In the genomic region with DNA sequence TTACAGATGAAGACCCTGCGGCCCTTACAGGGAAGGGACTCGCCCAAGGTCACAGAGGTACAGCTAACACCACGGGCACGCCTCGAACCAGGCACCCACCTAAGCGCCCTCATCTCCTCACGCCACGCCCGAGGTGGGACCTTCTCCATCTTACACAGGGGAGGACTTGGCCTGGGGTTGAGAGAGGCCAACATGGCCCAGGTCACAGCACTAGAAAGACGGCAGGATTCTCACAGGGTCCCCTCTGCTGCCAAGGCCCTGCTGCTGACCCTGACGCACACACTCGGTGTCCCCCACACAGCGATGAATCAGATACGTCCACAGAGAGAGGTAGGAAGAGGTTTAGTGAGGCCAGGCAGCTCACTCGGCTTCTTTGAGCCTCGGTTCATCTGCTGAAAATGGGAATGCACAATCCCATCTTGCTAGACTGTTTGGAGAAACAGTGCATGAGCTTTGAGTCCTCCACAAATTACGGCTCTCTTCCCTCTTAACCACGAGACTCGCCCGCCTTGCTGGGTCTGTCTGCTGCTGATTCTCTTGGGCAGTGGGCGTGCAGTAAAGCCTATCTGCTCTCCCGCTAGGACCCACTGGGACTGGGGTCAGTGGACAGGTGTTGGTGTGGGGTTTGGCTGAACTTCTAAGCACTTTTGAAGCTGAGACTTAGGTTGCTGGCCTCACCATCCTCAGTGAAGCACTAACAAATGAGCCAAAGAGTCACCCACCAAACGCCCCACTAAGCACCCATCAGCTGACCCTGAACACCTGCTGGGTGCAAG, we compare ENCODE assay signal across 27 cellular contexts.
DNase-seq lines count a peak whose midpoint lies in the region; ATAC-seq and TF ChIP-seq lines count a peak whose summit lies in the region.
"Had no signal": no experiment of that assay in that cellular context is flagged by ENCODE, and none has a peak within 500 bp of the region (broad histone marks: within the 10 kb centered on the region; RNA-seq: fewer than 3 reads in every experiment).

No MANE protein-coding gene starts in this region.

- no peak overlapping the region for H3K27ac ChIP-seq in left ventricle myocardium inferior (replicated peaks)
- H3K27ac ChIP-seq in neuronal stem cell (replicated peaks; ENCODE audit: low read length), result no peak overlapping the region
- no peak overlapping the region for H3K27ac ChIP-seq in esophagus muscularis mucosa (replicated peaks in 1 of 4)
- H3K27ac ChIP-seq: esophagus squamous epithelium, foreskin keratinocyte had no signal

- H3K36me3 ChIP-seq in left ventricle myocardium inferior (no peaks in the 10 kb centered on the region), neuronal stem cell (replicated peaks in 1 of 2; ENCODE audit: control insufficient read depth in 2 of 2, insufficient read depth in 2 of 2, low read length in 2 of 2) (no peaks in the 10 kb centered on the region), esophagus muscularis mucosa (no peaks in the 10 kb centered on the region)
- H3K36me3 ChIP-seq: esophagus squamous epithelium, heart right ventricle, right atrium auricular region had no signal

- POLR2A ChIA-PET in GM10248 (lab: Yijun Ruan, JAX), result no interaction called here

- H4K91ac ChIP-seq in neuronal stem cell (ENCODE audit: low read depth, low read length, poor library complexity), result no peak overlapping the region

- H3K27ac Mint-ChIP-seq in effector memory CD8-positive, alpha-beta T cell, result peak overlapping the region; percentile 65 to 92
- H3K27ac Mint-ChIP-seq: T-helper 1 cell treated with Interleukin-12 subunit alpha and Interleukin-12 subunit beta and Interleukin-4 antibody, amounts not matched to agents 30 μg/mL and 1 μg/mL, for 36 hours had no signal

- H3K4ac ChIP-seq in neuronal stem cell (ENCODE audit: low read length), result no peak overlapping the region

- H2BK120ac ChIP-seq in neuronal stem cell (ENCODE audit: low read depth, low read length), result no peak overlapping the region

- H3K4me1 ChIP-seq in left ventricle myocardium inferior (peaks cover 10% of the 10 kb centered on the region), neuronal stem cell (ENCODE audit: control insufficient read depth in 2 of 2, insufficient read depth in 1 of 2, low read depth in 1 of 2, low read length in 2 of 2) (peaks cover 3 to 12% of the 10 kb centered on the region in 2 donors), esophagus muscularis mucosa (peaks cover 3 to 11% (median 8%) of the 10 kb centered on the region in 4 donors)

- H2AK5ac ChIP-seq in neuronal stem cell (ENCODE audit: low read depth, low read length), result peak overlapping the region; percentile 68

- CTCF ChIA-PET in GM10248 (lab: Yijun Ruan, JAX), result no interaction called here

- no peak overlapping the region for H3K4me2 ChIP-seq in neuronal stem cell (ENCODE audit: insufficient read depth, low read length, poor library complexity, severe bottlenecking)

- no peak overlapping the region for H2AFZ ChIP-seq in neuronal stem cell (ENCODE audit: low read length)
- H2AFZ ChIP-seq: GM23248 had no signal

- no peak for ATAC-seq in left cardiac atrium
- ATAC-seq in effector memory CD8-positive, alpha-beta T cell (replicated peaks), result no peak
- ATAC-seq: activated CD4-positive, CD25-positive, alpha-beta regulatory T cell treated with anti-CD3 and anti-CD28 coated beads, Interleukin-2, amount 50 U/mL, for 24 hours; activated naive CD8-positive, alpha-beta T cell treated with anti-CD3 and anti-CD28 coated beads, Interleukin-2, amount 50 U/mL, for 24 hours; foreskin keratinocyte; heart right ventricle; mucosa of descending colon had no signal

- no peak overlapping the region for H3K14ac ChIP-seq in neuronal stem cell (ENCODE audit: low read length)

- intact Hi-C loops in left cardiac atrium (cut with DNase I), result no loop called here
- intact Hi-C loops in left ventricle myocardium inferior (cut with micrococcal nuclease), result no loop called here
- intact Hi-C loops in esophagus muscularis mucosa (cut with DNase I), result no loop called here

- H2BK12ac ChIP-seq in neuronal stem cell (ENCODE audit: low read length), result no peak overlapping the region

- no peaks in the 10 kb centered on the region for H3K27me3 Mint-ChIP-seq in effector memory CD8-positive, alpha-beta T cell
- H3K27me3 Mint-ChIP-seq: activated naive CD8-positive, alpha-beta T cell treated with anti-CD3 and anti-CD28 coated beads, Interleukin-2, amount 50 U/mL, for 24 hours; CD4-positive, alpha-beta memory T cell; type B pancreatic cell had no signal

- H3K9ac ChIP-seq in neuronal stem cell (ENCODE audit: low read depth, low read length, poor library complexity), result no peak overlapping the region

- no peak overlapping the region for H3K23ac ChIP-seq in neuronal stem cell (ENCODE audit: low read depth, low read length, poor library complexity)

- H3K4me3 Mint-ChIP-seq in effector memory CD8-positive, alpha-beta T cell, result no peak overlapping the region
- H3K4me3 Mint-ChIP-seq: activated naive CD8-positive, alpha-beta T cell treated with anti-CD3 and anti-CD28 coated beads, Interleukin-2, amount 50 U/mL, for 24 hours; CD4-positive, alpha-beta memory T cell; T-helper 1 cell treated with Interleukin-12 subunit alpha and Interleukin-12 subunit beta and Interleukin-4 antibody, amounts not matched to agents 30 μg/mL and 1 μg/mL, for 36 hours; type B pancreatic cell had no signal

- H3K36me3 Mint-ChIP-seq in effector memory CD8-positive, alpha-beta T cell (ENCODE audit: insufficient read depth), result peaks cover 6% of the 10 kb centered on the region
- H3K36me3 Mint-ChIP-seq: CD4-positive, alpha-beta memory T cell; type B pancreatic cell had no signal

- no peak for TF ChIP-seq CTCF in left ventricle myocardium inferior (IDR thresholded peaks at IDR 0.05; ENCODE audit: borderline replicate concordance)
- no peak for TF ChIP-seq CTCF in esophagus muscularis mucosa (IDR thresholded peaks at IDR 0.05)
- TF ChIP-seq CTCF in GM10248 (IDR thresholded peaks at IDR 0.05; ENCODE audit: control extremely low read depth, extremely low read depth, low read depth, missing control alignments), result no peak

- H2BK15ac ChIP-seq in neuronal stem cell (ENCODE audit: low read length), result no peak overlapping the region

- no peaks in the 10 kb centered on the region for H3K79me1 ChIP-seq in neuronal stem cell (ENCODE audit: low read depth, low read length)

- H2BK5ac ChIP-seq in neuronal stem cell (ENCODE audit: low read length), result no peak overlapping the region

- TF ChIP-seq EP300 in esophagus muscularis mucosa (IDR thresholded peaks at IDR 0.05), result no peak

- no peak overlapping the region for H3K4me3 ChIP-seq in left ventricle myocardium inferior
- H3K4me3 ChIP-seq in neuronal stem cell (ENCODE audit: low read length in 2 of 2), result no peak overlapping the region
- no peak overlapping the region for H3K4me3 ChIP-seq in esophagus muscularis mucosa
- H3K4me3 ChIP-seq: esophagus squamous epithelium, GM23248, heart right ventricle, lung, mucosa of descending colon, right atrium auricular region had no signal

- DNase-seq in left cardiac atrium (peak; percentile 17), left ventricle myocardium inferior (no peak), neuronal stem cell (ENCODE audit: low spot score) (no peak), NCI-H1930 (lab: John Stamatoyannopoulos, UW) (no peak), esophagus muscularis mucosa (ENCODE audit: extremely low spot score) (no peak), GM10248 (ENCODE audit: extremely low spot score) (no peak)
- no peak for DNase-seq in effector memory CD8-positive, alpha-beta T cell
- no peak for DNase-seq in activated naive CD4-positive, alpha-beta T cell treated with anti-CD3 and anti-CD28 coated beads, Interleukin-2, amount 50 U/mL, for 16 hours
- DNase-seq: 8988T; activated CD4-positive, alpha-beta T cell treated with anti-CD3 and anti-CD28 coated beads, Interleukin-2, amount 50 U/mL, for 4 hours; activated naive CD8-positive, alpha-beta T cell treated with anti-CD3 and anti-CD28 coated beads, Interleukin-2, amount 50 U/mL, for 24 hours; activated T-cell treated with anti-CD3 and anti-CD28 coated beads, Interleukin-2, amount 50 U/mL, for 48 hours; CD4-positive, alpha-beta memory T cell; central memory CD4-positive, alpha-beta T cell; dermis blood vessel endothelial cell; esophagus squamous epithelium; foreskin keratinocyte; GM23248; heart right ventricle; kidney glomerular epithelial cell; stimulated activated CD4-positive, alpha-beta T cell treated with anti-CD3 and anti-CD28 coated beads, Interleukin-2, amount 100 ng/mL, for 48 hours had no signal

- H3K4me1 Mint-ChIP-seq in effector memory CD8-positive, alpha-beta T cell (ENCODE audit: low read depth in 2 of 2), result peaks cover 32 to 45% of the 10 kb centered on the region in 2 donors

- no peaks in the 10 kb centered on the region for H3K9me3 Mint-ChIP-seq in effector memory CD8-positive, alpha-beta T cell
- H3K9me3 Mint-ChIP-seq: activated naive CD8-positive, alpha-beta T cell treated with anti-CD3 and anti-CD28 coated beads, Interleukin-2, amount 50 U/mL, for 24 hours; CD4-positive, alpha-beta memory T cell; T-helper 1 cell treated with Interleukin-12 subunit alpha and Interleukin-12 subunit beta and Interleukin-4 antibody, amounts not matched to agents 30 μg/mL and 1 μg/mL, for 36 hours; type B pancreatic cell had no signal

- H4K8ac ChIP-seq in neuronal stem cell (ENCODE audit: low read depth, low read length), result no peak overlapping the region

- WGBS in neuronal stem cell (ENCODE audit: extremely low coverage in 2 of 2, insufficient read length in 2 of 2, insufficient replicate concordance in 1 of 2), 2 donors, result no CpG with 5 or more reads among the region's 23 CpGs
- 96% methylated on average over 23 of the region's 23 CpGs for WGBS in esophagus muscularis mucosa

- peak overlapping the region; percentile 7 for H3K18ac ChIP-seq in neuronal stem cell (ENCODE audit: low read length)

- H3K9me3 ChIP-seq in left ventricle myocardium inferior (replicated peaks), result no peaks in the 10 kb centered on the region
- H3K9me3 ChIP-seq in neuronal stem cell (replicated peaks in 1 of 2; ENCODE audit: control insufficient read depth in 2 of 2, insufficient read depth in 1 of 2, low read depth in 1 of 2, low read length in 2 of 2), result no peaks in the 10 kb centered on the region
- no peaks in the 10 kb centered on the region for H3K9me3 ChIP-seq in esophagus muscularis mucosa
- H3K9me3 ChIP-seq: esophagus squamous epithelium, heart right ventricle, mucosa of descending colon, right atrium auricular region had no signal

- no peak for TF ChIP-seq POLR2A in esophagus muscularis mucosa (IDR thresholded peaks at IDR 0.05; ENCODE audit: low read depth)

- no peaks in the 10 kb centered on the region for H3K27me3 ChIP-seq in left ventricle myocardium inferior (ENCODE audit: low read depth)
- H3K27me3 ChIP-seq in neuronal stem cell (ENCODE audit: control insufficient read depth in 3 of 3, insufficient read depth in 3 of 3, low read depth in 1 of 3, low read length in 3 of 3), result no peaks in the 10 kb centered on the region
- H3K27me3 ChIP-seq in esophagus muscularis mucosa, result no peaks in the 10 kb centered on the region
- H3K27me3 ChIP-seq: esophagus squamous epithelium, foreskin keratinocyte, heart right ventricle, right atrium auricular region had no signal
